In the genomic region with DNA sequence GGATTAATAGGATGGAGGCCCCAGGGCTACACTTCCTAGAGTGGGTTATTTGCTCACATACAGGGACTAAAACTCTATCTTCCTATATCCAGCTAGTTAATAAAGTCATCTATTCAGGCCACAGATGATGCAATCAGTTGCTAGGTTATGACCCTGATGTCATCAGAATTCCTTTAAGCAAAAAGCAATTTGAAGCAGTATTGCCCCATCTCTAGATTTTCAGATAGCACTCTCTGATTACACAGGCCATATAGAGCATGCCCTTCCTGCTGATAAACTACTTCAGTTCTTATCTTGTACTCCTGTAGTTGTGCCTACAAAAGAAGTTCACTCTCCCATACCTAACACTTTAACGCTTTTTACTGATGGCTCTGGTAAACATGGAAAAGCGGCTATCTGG, we compare ENCODE assay signal across 1 cellular context.
TF ChIP-seq lines count a peak whose summit lies in the region.

No MANE protein-coding gene starts in this region.

TF ChIP-seq in HepG2, 621 proteins besides CTCF, POLR2A, EP300 and RAD21 (continued from another document and continues in another):
- TF ChIP-seq, protein P1, sequence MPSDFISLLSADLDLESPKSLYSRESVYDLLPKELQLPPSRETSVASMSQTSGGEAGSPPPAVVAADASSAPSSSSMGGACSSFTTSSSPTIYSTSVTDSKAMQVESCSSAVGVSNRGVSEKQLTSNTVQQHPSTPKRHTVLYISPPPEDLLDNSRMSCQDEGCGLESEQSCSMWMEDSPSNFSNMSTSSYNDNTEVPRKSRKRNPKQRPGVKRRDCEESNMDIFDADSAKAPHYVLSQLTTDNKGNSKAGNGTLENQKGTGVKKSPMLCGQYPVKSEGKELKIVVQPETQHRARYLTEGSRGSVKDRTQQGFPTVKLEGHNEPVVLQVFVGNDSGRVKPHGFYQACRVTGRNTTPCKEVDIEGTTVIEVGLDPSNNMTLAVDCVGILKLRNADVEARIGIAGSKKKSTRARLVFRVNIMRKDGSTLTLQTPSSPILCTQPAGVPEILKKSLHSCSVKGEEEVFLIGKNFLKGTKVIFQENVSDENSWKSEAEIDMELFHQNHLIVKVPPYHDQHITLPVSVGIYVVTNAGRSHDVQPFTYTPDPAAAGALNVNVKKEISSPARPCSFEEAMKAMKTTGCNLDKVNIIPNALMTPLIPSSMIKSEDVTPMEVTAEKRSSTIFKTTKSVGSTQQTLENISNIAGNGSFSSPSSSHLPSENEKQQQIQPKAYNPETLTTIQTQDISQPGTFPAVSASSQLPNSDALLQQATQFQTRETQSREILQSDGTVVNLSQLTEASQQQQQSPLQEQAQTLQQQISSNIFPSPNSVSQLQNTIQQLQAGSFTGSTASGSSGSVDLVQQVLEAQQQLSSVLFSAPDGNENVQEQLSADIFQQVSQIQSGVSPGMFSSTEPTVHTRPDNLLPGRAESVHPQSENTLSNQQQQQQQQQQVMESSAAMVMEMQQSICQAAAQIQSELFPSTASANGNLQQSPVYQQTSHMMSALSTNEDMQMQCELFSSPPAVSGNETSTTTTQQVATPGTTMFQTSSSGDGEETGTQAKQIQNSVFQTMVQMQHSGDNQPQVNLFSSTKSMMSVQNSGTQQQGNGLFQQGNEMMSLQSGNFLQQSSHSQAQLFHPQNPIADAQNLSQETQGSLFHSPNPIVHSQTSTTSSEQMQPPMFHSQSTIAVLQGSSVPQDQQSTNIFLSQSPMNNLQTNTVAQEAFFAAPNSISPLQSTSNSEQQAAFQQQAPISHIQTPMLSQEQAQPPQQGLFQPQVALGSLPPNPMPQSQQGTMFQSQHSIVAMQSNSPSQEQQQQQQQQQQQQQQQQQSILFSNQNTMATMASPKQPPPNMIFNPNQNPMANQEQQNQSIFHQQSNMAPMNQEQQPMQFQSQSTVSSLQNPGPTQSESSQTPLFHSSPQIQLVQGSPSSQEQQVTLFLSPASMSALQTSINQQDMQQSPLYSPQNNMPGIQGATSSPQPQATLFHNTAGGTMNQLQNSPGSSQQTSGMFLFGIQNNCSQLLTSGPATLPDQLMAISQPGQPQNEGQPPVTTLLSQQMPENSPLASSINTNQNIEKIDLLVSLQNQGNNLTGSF (CRISPR knock-in tag; IDR thresholded peaks at IDR 0.05) = no peak
- no peak for TF ChIP-seq SMAD9 (CRISPR knock-in tag; IDR thresholded peaks at IDR 0.05)
- TF ChIP-seq, protein P2, sequence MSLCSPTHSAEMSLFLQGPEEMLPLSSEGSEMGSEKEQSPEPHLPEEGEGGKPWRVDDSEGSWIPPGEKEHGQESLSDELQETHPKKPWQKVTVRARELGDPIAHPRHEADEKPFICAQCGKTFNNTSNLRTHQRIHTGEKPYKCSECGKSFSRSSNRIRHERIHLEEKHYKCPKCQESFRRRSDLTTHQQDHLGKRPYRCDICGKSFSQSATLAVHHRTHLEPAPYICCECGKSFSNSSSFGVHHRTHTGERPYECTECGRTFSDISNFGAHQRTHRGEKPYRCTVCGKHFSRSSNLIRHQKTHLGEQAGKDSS (CRISPR knock-in tag; IDR thresholded peaks at IDR 0.05; ENCODE audit: borderline replicate concordance, low read depth) = no peak
- TF ChIP-seq, protein P3, sequence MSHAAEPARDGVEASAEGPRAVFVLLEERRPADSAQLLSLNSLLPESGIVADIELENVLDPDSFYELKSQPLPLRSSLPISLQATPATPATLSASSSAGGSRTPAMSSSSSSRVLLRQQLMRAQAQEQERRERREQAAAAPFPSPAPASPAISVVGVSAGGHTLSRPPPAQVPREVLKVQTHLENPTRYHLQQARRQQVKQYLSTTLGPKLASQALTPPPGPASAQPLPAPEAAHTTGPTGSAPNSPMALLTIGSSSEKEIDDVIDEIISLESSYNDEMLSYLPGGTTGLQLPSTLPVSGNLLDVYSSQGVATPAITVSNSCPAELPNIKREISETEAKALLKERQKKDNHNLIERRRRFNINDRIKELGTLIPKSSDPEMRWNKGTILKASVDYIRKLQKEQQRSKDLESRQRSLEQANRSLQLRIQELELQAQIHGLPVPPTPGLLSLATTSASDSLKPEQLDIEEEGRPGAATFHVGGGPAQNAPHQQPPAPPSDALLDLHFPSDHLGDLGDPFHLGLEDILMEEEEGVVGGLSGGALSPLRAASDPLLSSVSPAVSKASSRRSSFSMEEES (CRISPR knock-in tag; IDR thresholded peaks at IDR 0.05) = no peak
- TF ChIP-seq PHF5A (CRISPR knock-in tag; IDR thresholded peaks at IDR 0.05; ENCODE audit: low read depth, unreplicated experiment) = no peak
- no peak for TF ChIP-seq ZNF432 (CRISPR knock-in tag; IDR thresholded peaks at IDR 0.05; ENCODE audit: borderline replicate concordance)
- TF ChIP-seq KLF9 (CRISPR knock-in tag; IDR thresholded peaks at IDR 0.05; ENCODE audit: low read depth) = no peak
- peak; percentile 29; the same call in 1 of the 2 replicates for TF ChIP-seq TBX2 (CRISPR knock-in tag; IDR thresholded peaks at IDR 0.05; ENCODE audit: borderline replicate concordance)
- TF ChIP-seq ZFP41 (CRISPR knock-in tag; IDR thresholded peaks at IDR 0.05; ENCODE audit: borderline replicate concordance) = no peak
- no peak for TF ChIP-seq ZNF547 (CRISPR knock-in tag; IDR thresholded peaks at IDR 0.05)
- TF ChIP-seq ZNF652 (CRISPR knock-in tag; IDR thresholded peaks at IDR 0.05; ENCODE audit: borderline replicate concordance, low read depth) = no peak
- no peak for TF ChIP-seq GABPA (IDR thresholded peaks at IDR 0.05; ENCODE audit: low read depth, low read length)
- TF ChIP-seq GABPA (CRISPR knock-in tag; IDR thresholded peaks at IDR 0.05; ENCODE audit: low read depth) = no peak
- no peak for TF ChIP-seq RCOR2 (CRISPR knock-in tag; IDR thresholded peaks at IDR 0.05)
- TF ChIP-seq ZNF274 (CRISPR knock-in tag; IDR thresholded peaks at IDR 0.05) = no peak
- no peak for TF ChIP-seq ZSCAN12 (CRISPR knock-in tag; IDR thresholded peaks at IDR 0.05)
- 0 out of 2 replicates have a peak, but pooled peaks have one; percentile 23 for TF ChIP-seq ZMYM4 (CRISPR knock-in tag; IDR thresholded peaks at IDR 0.05)
- TF ChIP-seq MAFK (conservative IDR thresholded peaks at IDR 0.05 in 1 of 2, IDR thresholded peaks at IDR 0.05 in 1 of 2; ENCODE audit: low read length in 2 of 2) = no peak
- TF ChIP-seq CENPX (CRISPR knock-in tag; IDR thresholded peaks at IDR 0.05) = no peak
- TF ChIP-seq KDM1A (CRISPR knock-in tag; IDR thresholded peaks at IDR 0.05) = no peak
- no peak for TF ChIP-seq ZNF781 (CRISPR knock-in tag; IDR thresholded peaks at IDR 0.05; ENCODE audit: borderline replicate concordance, not compliant biosample characterization)
- no peak for TF ChIP-seq ZNF816 (CRISPR knock-in tag; IDR thresholded peaks at IDR 0.05; ENCODE audit: borderline replicate concordance)
- no peak for TF ChIP-seq SRF (IDR thresholded peaks at IDR 0.05; ENCODE audit: low read depth, low read length)
- TF ChIP-seq, protein P4, sequence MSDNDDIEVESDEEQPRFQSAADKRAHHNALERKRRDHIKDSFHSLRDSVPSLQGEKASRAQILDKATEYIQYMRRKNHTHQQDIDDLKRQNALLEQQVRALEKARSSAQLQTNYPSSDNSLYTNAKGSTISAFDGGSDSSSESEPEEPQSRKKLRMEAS (IDR thresholded peaks at IDR 0.05) = no peak
- TF ChIP-seq ZFAT (CRISPR knock-in tag; conservative IDR thresholded peaks at IDR 0.05) = no peak
- TF ChIP-seq ZNF776 (CRISPR knock-in tag; IDR thresholded peaks at IDR 0.05) = no peak
- TF ChIP-seq MTA3 (CRISPR knock-in tag; IDR thresholded peaks at IDR 0.05) = no peak
- no peak for TF ChIP-seq ZNF10 (CRISPR knock-in tag; IDR thresholded peaks at IDR 0.05; ENCODE audit: borderline replicate concordance, low read depth)
- TF ChIP-seq, protein P5, sequence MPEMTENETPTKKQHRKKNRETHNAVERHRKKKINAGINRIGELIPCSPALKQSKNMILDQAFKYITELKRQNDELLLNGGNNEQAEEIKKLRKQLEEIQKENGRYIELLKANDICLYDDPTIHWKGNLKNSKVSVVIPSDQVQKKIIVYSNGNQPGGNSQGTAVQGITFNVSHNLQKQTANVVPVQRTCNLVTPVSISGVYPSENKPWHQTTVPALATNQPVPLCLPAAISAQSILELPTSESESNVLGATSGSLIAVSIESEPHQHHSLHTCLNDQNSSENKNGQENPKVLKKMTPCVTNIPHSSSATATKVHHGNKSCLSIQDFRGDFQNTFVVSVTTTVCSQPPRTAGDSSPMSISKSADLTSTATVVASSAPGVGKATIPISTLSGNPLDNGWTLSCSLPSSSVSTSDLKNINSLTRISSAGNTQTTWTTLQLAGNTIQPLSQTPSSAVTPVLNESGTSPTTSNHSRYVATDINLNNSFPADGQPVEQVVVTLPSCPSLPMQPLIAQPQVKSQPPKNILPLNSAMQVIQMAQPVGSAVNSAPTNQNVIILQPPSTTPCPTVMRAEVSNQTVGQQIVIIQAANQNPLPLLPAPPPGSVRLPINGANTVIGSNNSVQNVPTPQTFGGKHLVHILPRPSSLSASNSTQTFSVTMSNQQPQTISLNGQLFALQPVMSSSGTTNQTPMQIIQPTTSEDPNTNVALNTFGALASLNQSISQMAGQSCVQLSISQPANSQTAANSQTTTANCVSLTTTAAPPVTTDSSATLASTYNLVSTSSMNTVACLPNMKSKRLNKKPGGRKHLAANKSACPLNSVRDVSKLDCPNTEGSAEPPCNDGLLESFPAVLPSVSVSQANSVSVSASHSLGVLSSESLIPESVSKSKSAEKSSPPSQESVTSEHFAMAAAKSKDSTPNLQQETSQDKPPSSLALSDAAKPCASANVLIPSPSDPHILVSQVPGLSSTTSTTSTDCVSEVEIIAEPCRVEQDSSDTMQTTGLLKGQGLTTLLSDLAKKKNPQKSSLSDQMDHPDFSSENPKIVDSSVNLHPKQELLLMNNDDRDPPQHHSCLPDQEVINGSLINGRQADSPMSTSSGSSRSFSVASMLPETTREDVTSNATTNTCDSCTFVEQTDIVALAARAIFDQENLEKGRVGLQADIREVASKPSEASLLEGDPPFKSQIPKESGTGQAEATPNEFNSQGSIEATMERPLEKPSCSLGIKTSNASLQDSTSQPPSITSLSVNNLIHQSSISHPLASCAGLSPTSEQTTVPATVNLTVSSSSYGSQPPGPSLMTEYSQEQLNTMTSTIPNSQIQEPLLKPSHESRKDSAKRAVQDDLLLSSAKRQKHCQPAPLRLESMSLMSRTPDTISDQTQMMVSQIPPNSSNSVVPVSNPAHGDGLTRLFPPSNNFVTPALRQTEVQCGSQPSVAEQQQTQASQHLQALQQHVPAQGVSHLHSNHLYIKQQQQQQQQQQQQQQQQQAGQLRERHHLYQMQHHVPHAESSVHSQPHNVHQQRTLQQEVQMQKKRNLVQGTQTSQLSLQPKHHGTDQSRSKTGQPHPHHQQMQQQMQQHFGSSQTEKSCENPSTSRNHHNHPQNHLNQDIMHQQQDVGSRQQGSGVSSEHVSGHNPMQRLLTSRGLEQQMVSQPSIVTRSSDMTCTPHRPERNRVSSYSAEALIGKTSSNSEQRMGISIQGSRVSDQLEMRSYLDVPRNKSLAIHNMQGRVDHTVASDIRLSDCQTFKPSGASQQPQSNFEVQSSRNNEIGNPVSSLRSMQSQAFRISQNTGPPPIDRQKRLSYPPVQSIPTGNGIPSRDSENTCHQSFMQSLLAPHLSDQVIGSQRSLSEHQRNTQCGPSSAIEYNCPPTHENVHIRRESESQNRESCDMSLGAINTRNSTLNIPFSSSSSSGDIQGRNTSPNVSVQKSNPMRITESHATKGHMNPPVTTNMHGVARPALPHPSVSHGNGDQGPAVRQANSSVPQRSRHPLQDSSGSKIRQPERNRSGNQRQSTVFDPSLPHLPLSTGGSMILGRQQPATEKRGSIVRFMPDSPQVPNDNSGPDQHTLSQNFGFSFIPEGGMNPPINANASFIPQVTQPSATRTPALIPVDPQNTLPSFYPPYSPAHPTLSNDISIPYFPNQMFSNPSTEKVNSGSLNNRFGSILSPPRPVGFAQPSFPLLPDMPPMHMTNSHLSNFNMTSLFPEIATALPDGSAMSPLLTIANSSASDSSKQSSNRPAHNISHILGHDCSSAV (CRISPR knock-in tag; IDR thresholded peaks at IDR 0.05; ENCODE audit: borderline replicate concordance) = no peak
- no peak for TF ChIP-seq MIXL1 (CRISPR knock-in tag; IDR thresholded peaks at IDR 0.05)
- TF ChIP-seq ZNF775 (CRISPR knock-in tag; IDR thresholded peaks at IDR 0.05; ENCODE audit: borderline replicate concordance) = no peak
- TF ChIP-seq, protein P6, sequence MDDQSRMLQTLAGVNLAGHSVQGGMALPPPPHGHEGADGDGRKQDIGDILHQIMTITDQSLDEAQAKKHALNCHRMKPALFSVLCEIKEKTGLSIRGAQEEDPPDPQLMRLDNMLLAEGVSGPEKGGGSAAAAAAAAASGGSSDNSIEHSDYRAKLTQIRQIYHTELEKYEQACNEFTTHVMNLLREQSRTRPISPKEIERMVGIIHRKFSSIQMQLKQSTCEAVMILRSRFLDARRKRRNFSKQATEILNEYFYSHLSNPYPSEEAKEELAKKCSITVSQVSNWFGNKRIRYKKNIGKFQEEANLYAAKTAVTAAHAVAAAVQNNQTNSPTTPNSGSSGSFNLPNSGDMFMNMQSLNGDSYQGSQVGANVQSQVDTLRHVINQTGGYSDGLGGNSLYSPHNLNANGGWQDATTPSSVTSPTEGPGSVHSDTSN (CRISPR knock-in tag; IDR thresholded peaks at IDR 0.05; ENCODE audit: borderline replicate concordance) = no peak
- TF ChIP-seq, protein P7, sequence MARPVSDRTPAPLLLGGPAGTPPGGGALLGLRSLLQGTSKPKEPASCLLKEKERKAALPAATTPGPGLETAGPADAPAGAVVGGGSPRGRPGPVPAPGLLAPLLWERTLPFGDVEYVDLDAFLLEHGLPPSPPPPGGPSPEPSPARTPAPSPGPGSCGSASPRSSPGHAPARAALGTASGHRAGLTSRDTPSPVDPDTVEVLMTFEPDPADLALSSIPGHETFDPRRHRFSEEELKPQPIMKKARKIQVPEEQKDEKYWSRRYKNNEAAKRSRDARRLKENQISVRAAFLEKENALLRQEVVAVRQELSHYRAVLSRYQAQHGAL (CRISPR knock-in tag; IDR thresholded peaks at IDR 0.05; ENCODE audit: not compliant biosample characterization) = no peak
- TF ChIP-seq SMYD3 (CRISPR knock-in tag; IDR thresholded peaks at IDR 0.05) = no peak
- TF ChIP-seq, protein P8, sequence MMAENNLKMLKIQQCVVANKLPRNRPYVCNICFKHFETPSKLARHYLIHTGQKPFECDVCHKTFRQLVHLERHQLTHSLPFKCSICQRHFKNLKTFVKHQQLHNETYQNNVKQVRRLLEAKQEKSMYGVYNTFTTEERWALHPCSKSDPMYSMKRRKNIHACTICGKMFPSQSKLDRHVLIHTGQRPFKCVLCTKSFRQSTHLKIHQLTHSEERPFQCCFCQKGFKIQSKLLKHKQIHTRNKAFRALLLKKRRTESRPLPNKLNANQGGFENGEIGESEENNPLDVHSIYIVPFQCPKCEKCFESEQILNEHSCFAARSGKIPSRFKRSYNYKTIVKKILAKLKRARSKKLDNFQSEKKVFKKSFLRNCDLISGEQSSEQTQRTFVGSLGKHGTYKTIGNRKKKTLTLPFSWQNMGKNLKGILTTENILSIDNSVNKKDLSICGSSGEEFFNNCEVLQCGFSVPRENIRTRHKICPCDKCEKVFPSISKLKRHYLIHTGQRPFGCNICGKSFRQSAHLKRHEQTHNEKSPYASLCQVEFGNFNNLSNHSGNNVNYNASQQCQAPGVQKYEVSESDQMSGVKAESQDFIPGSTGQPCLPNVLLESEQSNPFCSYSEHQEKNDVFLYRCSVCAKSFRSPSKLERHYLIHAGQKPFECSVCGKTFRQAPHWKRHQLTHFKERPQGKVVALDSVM (CRISPR knock-in tag; IDR thresholded peaks at IDR 0.05) = no peak
- no peak for TF ChIP-seq IKZF4 (CRISPR knock-in tag; IDR thresholded peaks at IDR 0.05; ENCODE audit: borderline replicate concordance, low read depth, not compliant biosample characterization)
